In the genomic region with DNA sequence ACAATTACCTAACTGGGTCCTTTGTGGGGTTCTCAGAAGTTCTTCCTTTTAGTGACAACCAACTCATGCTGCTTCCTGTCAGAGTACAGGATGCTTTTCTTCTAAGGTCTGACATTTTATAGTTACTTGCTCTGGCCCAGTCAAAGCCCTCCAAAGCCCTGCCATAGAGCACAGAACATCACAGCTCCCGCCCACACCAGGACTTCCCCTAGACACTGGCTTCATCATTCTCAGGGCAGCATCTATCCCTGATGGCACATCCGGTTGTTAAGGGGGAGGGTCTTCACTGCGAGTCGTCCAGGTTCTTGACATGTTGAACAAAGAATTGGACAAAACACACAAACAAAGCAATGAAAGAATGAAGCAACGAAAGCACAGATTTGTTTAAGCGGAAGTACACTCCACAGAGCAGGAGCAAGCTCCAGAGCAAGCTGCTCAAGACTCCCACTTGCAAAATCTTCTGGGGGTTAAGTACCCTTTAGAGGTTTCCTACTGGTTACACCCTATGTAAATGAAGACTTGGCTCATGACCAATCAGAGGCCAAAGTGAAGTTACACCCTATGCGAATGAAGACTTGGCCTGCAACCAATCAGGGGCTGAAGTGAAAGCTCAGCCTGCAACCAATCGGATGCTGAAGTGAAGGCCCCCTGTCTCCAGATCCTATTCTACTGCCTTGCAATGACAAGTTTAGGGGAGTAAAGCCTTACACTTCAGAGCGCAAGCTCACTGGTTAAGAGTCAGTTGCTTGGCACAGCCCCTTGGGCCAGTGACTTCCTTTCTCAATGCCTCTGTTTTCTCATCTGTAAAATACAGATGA, we compare ENCODE assay signal across 8 cellular contexts.
DNase-seq lines count a peak whose midpoint lies in the region; ATAC-seq lines count a peak whose summit lies in the region.

No MANE protein-coding gene starts in this region.

- ATAC-seq in memory B cell (ENCODE audit: low read depth), result peak; percentile 27
- no peak for ATAC-seq in GM19397 (IDR thresholded peaks at IDR 0.05; ENCODE audit: unreplicated experiment)
- ATAC-seq in HG02840 (IDR thresholded peaks at IDR 0.05; ENCODE audit: low FRiP score, unreplicated experiment), result no peak

- DNase-seq in NCI-H69 (lab: John Stamatoyannopoulos, UW), result peak; percentile 7
- peak; percentile 29 for DNase-seq in activated T-cell treated with anti-CD3 and anti-CD28 coated beads for 1 hour (ENCODE audit: low read depth)
- DNase-seq in memory B cell (ENCODE audit: low spot score in 2 of 2), result no peak
- peak; percentile 42 to 50 for DNase-seq in stimulated activated CD8-positive, alpha-beta memory T cell treated with anti-CD3 and anti-CD28 coated beads, Interleukin-7, amount 100 ng/mL, for 4 hours (ENCODE audit: low read depth in 2 of 2)
- no peak for DNase-seq in LoVo (ENCODE audit: low spot score)
- DNase-seq in KG1 (lab: John Stamatoyannopoulos, UW), result no peak

- H3K9me3 Mint-ChIP-seq in memory B cell, result no peaks in the 10 kb centered on the region

- no peak overlapping the region for H3K27ac Mint-ChIP-seq in memory B cell

- no peaks in the 10 kb centered on the region for H3K27me3 Mint-ChIP-seq in memory B cell

- H3K4me1 Mint-ChIP-seq in memory B cell, result peaks cover 23% of the 10 kb centered on the region

- H3K36me3 Mint-ChIP-seq in memory B cell, result peaks cover 13% of the 10 kb centered on the region

- no peak overlapping the region for H3K4me3 Mint-ChIP-seq in memory B cell

Comparison
In these comparisons a context has a peak if more than half of its experiments do, and no peak if none do; other contexts are left out.
1. DNase-seq: peak in NCI-H69 (single experiment), activated T-cell treated with anti-CD3 and anti-CD28 coated beads for 1 hour (single experiment) and stimulated activated CD8-positive, alpha-beta memory T cell treated with anti-CD3 and anti-CD28 coated beads, Interleukin-7, amount 100 ng/mL, for 4 hours (2 of 2); none in memory B cell (0 of 2), LoVo (single experiment) and KG1 (single experiment).